1 cellular context compared by ENCODE assay signal in the genomic region with DNA sequence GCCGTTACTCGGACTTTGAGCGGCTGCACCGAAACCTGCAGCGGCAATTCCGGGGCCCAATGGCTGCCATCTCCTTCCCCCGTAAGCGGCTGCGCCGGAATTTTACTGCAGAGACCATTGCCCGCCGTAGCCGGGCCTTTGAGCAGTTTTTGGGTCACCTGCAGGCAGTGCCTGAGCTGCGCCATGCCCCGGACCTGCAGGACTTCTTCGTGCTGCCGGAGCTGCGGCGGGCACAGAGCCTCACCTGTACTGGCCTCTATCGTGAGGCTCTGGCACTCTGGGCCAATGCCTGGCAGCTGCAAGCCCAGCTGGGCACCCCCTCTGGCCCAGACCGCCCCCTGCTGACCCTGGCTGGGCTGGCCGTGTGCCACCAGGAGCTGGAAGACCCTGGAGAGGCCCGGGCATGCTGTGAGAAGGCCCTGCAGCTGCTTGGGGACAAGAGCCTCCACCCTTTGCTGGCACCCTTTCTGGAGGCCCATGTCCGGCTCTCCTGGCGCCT.
TF ChIP-seq lines count a peak whose summit lies in the region.

No MANE protein-coding gene starts in this region.

TF ChIP-seq in H1, 55 proteins besides CTCF, POLR2A, EP300 and RAD21:
- no peak for TF ChIP-seq CREB1 (IDR thresholded peaks at IDR 0.05)
- TF ChIP-seq PHF8 (conservative IDR thresholded peaks at IDR 0.05; ENCODE audit: low read depth, low read length), result no peak
- no peak for TF ChIP-seq GTF2F1 (IDR thresholded peaks at IDR 0.05; ENCODE audit: borderline replicate concordance, low read depth, low read length)
- TF ChIP-seq TAF7 (optimal IDR thresholded peaks at IDR 0.05; ENCODE audit: borderline replicate concordance, low read depth, low read length), result no peak
- no peak for TF ChIP-seq SAP30 (IDR thresholded peaks at IDR 0.05; ENCODE audit: insufficient read depth, insufficient replicate concordance, low read length)
- TF ChIP-seq KDM1A (IDR thresholded peaks at IDR 0.05; ENCODE audit: borderline replicate concordance, low read length), result no peak
